Comparison of ENCODE assay signal across 8 cellular contexts in the genomic region with DNA sequence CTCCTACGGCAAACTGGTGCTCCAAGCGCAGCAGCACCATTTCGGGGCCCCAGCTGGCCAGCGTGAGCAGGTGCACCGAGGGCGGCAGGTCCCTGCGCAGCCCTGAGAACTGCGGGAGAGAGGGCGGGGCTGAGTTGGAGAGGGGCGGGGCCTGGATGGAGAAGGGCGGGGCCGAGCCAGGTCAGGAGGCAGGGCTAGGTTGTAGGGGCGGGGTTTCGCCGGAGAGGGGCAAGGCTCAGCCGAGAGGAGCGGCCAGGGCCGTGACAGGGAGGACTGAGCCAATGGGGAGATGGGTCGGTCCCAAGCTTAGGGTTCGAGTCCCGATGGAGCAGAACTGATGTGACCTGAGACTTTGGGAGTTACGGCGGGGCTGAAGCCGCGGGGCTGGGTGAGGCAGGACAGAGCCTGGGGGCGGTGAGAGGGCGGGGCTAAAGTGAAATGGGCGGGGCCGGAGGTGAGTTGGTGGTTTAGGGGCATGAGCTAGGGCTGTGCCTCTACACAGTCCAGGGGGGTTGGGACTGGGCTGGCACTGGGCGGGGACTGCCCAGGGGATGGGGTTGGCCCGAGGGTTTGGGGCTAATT. TPM values are rescaled to one million over a fixed set of nuclear protein-coding genes. Genes with fewer than 3 reads are reported as not detected.
DNase-seq lines count a peak whose midpoint lies in the region; ATAC-seq and TF ChIP-seq lines count a peak whose summit lies in the region.

No MANE protein-coding gene starts in this region.

- 19 to 26% methylated on average over 31 of the region's 31 CpGs for whole genome bisulfite sequencing in esophagus, 2 donors

- H3K9me3 ChIP-seq in esophagus (ENCODE audit: control insufficient read depth in 2 of 2, insufficient read depth in 1 of 2, low read depth in 1 of 2, low read length in 1 of 2): no peaks in the 10 kb centered on the region

- H3K4me1 ChIP-seq in esophagus (ENCODE audit: control insufficient read depth in 2 of 2, insufficient read depth in 2 of 2, low read length in 1 of 2): peaks cover 5 to 7% of the 10 kb centered on the region in 2 donors

- in situ Hi-C loops in G401 (cut with HindIII; ENCODE audit: low sequenced_read_pairs): no loop called here

- H3K4me3 ChIP-seq in esophagus (ENCODE audit: low read depth in 1 of 2, low read length in 2 of 2): peak overlapping the region; percentile 8 to 33

- H3K27ac ChIP-seq in esophagus (ENCODE audit: low read depth in 2 of 2, low read length in 1 of 2): no peak overlapping the region

- ATAC-seq in omental fat pad (ENCODE audit: low FRiP score) (peak; percentile 79), HG03354 (IDR thresholded peaks at IDR 0.05; ENCODE audit: poor library complexity, severe bottlenecking, unreplicated experiment) (no peak), GM19035 (IDR thresholded peaks at IDR 0.05; ENCODE audit: unreplicated experiment) (no peak), HG02763 (IDR thresholded peaks at IDR 0.05; ENCODE audit: unreplicated experiment) (no peak)

- H3K27me3 ChIP-seq in esophagus (ENCODE audit: control insufficient read depth in 1 of 2, insufficient read depth in 2 of 2, low read length in 2 of 2): no peaks in the 10 kb centered on the region

- DNase-seq in G401 (ENCODE audit: low spot score): peak; percentile 27
- DNase-seq in NCI-H748 treated with DMSO at 0.1 percent for 48 hours (lab: John Stamatoyannopoulos, UW): peak; percentile 2
- DNase-seq in omental fat pad (ENCODE audit: low spot score): peak; percentile 51
- DNase-seq in SKM-1 treated with dmso at 0.1 percent for 144 hours (lab: John Stamatoyannopoulos, UW; ENCODE audit: unreplicated experiment): no peak

- TF ChIP-seq CTCF in omental fat pad (IDR thresholded peaks at IDR 0.05): no peak

- H3K36me3 ChIP-seq in esophagus (ENCODE audit: control insufficient read depth in 2 of 2, insufficient read depth in 2 of 2, low read length in 1 of 2): peaks cover 0 to 3% of the 10 kb centered on the region in 2 donors

RNA-seq across cellular contexts. Expression of a gene that starts 19.0 kb away (rescaled TPM):
- 30.0 and 58.1 TPM in 2 replicates for total RNA-seq in G401 (2014; rRNA removed; shearing (Covaris generic))
- 10 to 100 TPM; 22.6 to 26.6 TPM for polyA plus RNA-seq in esophagus
- 100 to 1,000 TPM in 1 of 4 donors, 10 to 100 TPM in 3; 63.8 to 104 (median 74.6) TPM for total RNA-seq in omental fat pad

RNA-seq across cellular contexts. Expression of a gene that starts 19.0 kb away (rescaled TPM):
- 10.9 and 17.9 TPM in 2 replicates for total RNA-seq in G401 (2014; rRNA removed; shearing (Covaris generic))
- 10 to 100 TPM in 1 of 2 donors, 1 to 10 TPM in 1; 8.9 to 14.4 TPM for polyA plus RNA-seq in esophagus
- 10 to 100 TPM in 1 of 4 donors, 1 to 10 TPM in 3; 7.1 to 10.2 (median 8.5) TPM for total RNA-seq in omental fat pad

RNA-seq across cellular contexts. Expression of a gene that starts 34.1 kb away (rescaled TPM):
- total RNA-seq in G401 (2014; rRNA removed; shearing (Covaris generic)): 70.6 and 99.0 TPM in 2 replicates
- polyA plus RNA-seq in esophagus: 10 to 100 TPM; 45.5 to 51.3 TPM
- total RNA-seq in omental fat pad: 100 to 1,000 TPM in 1 of 4 donors, 10 to 100 TPM in 3; 68.5 to 119 (median 80.9) TPM

RNA-seq across cellular contexts. Expression of a gene that starts 36.9 kb away (rescaled TPM):
- 3.8 and 9.2 TPM in 2 replicates for total RNA-seq in G401 (2014; rRNA removed; shearing (Covaris generic))
- 1 to 10 TPM; 5.1 to 8.1 TPM for polyA plus RNA-seq in esophagus
- 10 to 100 TPM; 12.9 to 23.3 (median 16.3) TPM for total RNA-seq in omental fat pad

RNA-seq across cellular contexts. Expression of a gene that starts 37.0 kb away (rescaled TPM):
- 3.9 and 4.8 TPM in 2 replicates for total RNA-seq in G401 (2014; rRNA removed; shearing (Covaris generic))
- polyA plus RNA-seq in esophagus: under 1 TPM; 0.36 to 0.61 TPM
- 1 to 10 TPM; 3.6 to 6.3 (median 4.7) TPM for total RNA-seq in omental fat pad
